27 cellular contexts compared by ENCODE assay signal in the genomic region with DNA sequence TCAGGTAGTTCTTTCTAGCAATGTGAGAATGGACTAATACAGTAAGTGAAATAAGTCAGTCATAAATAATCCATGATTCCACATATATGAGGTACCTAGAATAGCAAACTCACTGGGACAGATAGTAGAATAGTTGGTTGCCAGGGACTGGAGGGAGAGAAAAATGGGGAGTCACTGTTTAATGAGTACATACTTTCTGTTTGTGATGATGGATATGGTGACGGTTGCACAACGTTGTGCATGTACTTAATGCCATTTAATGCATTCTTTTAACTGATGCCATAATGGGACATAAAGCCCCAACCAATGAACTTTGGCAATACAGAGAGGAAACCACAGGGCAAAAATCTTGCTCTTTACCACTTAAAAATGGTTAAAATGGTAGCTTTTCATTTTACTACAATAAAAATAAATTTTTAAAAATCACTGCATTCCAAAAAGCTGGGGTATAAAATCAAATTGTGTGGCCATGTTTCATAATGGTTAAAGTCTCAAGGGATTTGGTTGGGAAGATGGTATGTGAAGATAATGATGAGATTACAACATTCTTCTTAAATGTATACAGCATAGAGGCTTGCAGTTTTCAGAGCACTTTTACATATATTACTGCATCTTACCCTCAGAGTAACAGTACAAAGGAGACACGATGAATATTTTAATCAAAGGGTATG. TPM values are rescaled to one million over a fixed set of nuclear protein-coding genes. Genes with fewer than 3 reads are reported as not detected.
DNase-seq lines count a peak whose midpoint lies in the region; ATAC-seq and TF ChIP-seq lines count a peak whose summit lies in the region.
"Had no signal": no experiment of that assay in that cellular context is flagged by ENCODE, and none has a peak within 500 bp of the region (broad histone marks: within the 10 kb centered on the region; RNA-seq: fewer than 3 reads in every experiment).

No MANE protein-coding gene starts in this region.

- ATAC-seq in CD4-positive, CD25-positive, alpha-beta regulatory T cell (ENCODE audit: low read depth in 2 of 2) = no peak
- ATAC-seq in stimulated activated naive B cell treated with anti-CD40 and anti-IgM and Interleukin-4, amounts not matched to agents 10 μg/mL and 1 μg/mL and 100 μg/mL, for 72 hours (replicated peaks) = no peak
- no peak for ATAC-seq in GM21423 (IDR thresholded peaks at IDR 0.05; ENCODE audit: unreplicated experiment)
- ATAC-seq: esophagus mucosa, HepG2, left lobe of liver, WTC11 had no signal

- H3K27me3 ChIP-seq in CD4-positive, CD25-positive, alpha-beta regulatory T cell (ENCODE audit: control insufficient read depth, insufficient read depth, low read length) = no peaks in the 10 kb centered on the region
- H3K27me3 ChIP-seq: tibial nerve had no signal

- peaks cover 16% of the 10 kb centered on the region for H3K4me1 ChIP-seq in CD4-positive, CD25-positive, alpha-beta regulatory T cell (ENCODE audit: control insufficient read depth, insufficient read depth, low read length, poor library complexity, severe bottlenecking)

- DNase-seq in CD4-positive, CD25-positive, alpha-beta regulatory T cell = no peak
- peak; percentile 32 for DNase-seq in NB4 (ENCODE audit: low read depth)
- DNase-seq in fibroblast of villous mesenchyme (ENCODE audit: low read depth) = peak; percentile 64
- DNase-seq in stimulated activated naive B cell treated with anti-CD40 and anti-IgM and Interleukin-4, amounts not matched to agents 10 μg/mL and 1 μg/mL and 100 μg/mL, for 72 hours = no peak
- DNase-seq in GM20000 (ENCODE audit: low spot score) = no peak
- DNase-seq in globus pallidus (ENCODE audit: low spot score) = no peak
- DNase-seq: activated naive CD4-positive, alpha-beta T cell treated with anti-CD3 and anti-CD28 coated beads, Interleukin-2, amount 50 U/mL, for 16 hours; anterior cingulate cortex; CD4-positive, alpha-beta memory T cell; endodermal cell; NCI-H1092; NCI-H187 treated with DMSO at 0.1 percent for 48 hours; NCI-H524 treated with DMSO at 0.1 percent for 48 hours; occipital lobe; SHP77; stimulated activated CD4-positive, alpha-beta T cell treated with anti-CD3 and anti-CD28 coated beads, Interleukin-1b, Interleukin-23, amount 100 ng/mL, for 48 hours; stimulated activated CD8-positive, alpha-beta memory T cell treated with anti-CD3 and anti-CD28 coated beads, Interleukin-4, amount 100 ng/mL, for 48 hours; T1000 had no signal

- no peak overlapping the region for H3K4me3 ChIP-seq in CD4-positive, CD25-positive, alpha-beta regulatory T cell (ENCODE audit: low read depth, low read length)
- H3K4me3 ChIP-seq in NB4 (ENCODE audit: low read depth, low read length) (no peak overlapping the region), fibroblast of villous mesenchyme (ENCODE audit: low read depth, low read length) (no peak overlapping the region)
- H3K4me3 ChIP-seq: coronary artery, skin epidermis, tibial nerve had no signal

- no peak for TF ChIP-seq POLR2A in NB4 (IDR thresholded peaks at IDR 0.05; ENCODE audit: extremely low read depth, insufficient read length)

- peaks cover 0 to 11% (median 3%) of the 10 kb centered on the region in 7 donors for H3K9me3 Mint-ChIP-seq in CD4-positive, CD25-positive, alpha-beta regulatory T cell
- peaks cover 8 to 18% of the 10 kb centered on the region in 2 donors for H3K9me3 Mint-ChIP-seq in stimulated activated naive B cell treated with anti-CD40 and anti-IgM and Interleukin-4, amounts not matched to agents 10 μg/mL and 1 μg/mL and 100 μg/mL, for 72 hours

- H3K27ac ChIP-seq in CD4-positive, CD25-positive, alpha-beta regulatory T cell (ENCODE audit: insufficient read depth, low read length, poor library complexity, severe bottlenecking) = no peak overlapping the region
- H3K27ac ChIP-seq: coronary artery, skin epidermis, tibial nerve had no signal

- peak overlapping the region in 3 of 4 donors; percentile 22 to 36 (median 28) for H3K4me3 Mint-ChIP-seq in CD4-positive, CD25-positive, alpha-beta regulatory T cell
- no peak overlapping the region for H3K4me3 Mint-ChIP-seq in stimulated activated naive B cell treated with anti-CD40 and anti-IgM and Interleukin-4, amounts not matched to agents 10 μg/mL and 1 μg/mL and 100 μg/mL, for 72 hours
- H3K4me3 Mint-ChIP-seq: activated T-helper 1 cell treated with anti-CD3 and anti-CD28 coated beads, Interleukin-12 subunit alpha, Interleukin-12 subunit beta, Interleukin-2, Interleukin-4 antibody, amounts not matched to agents 30 ng/mL and 10 ng/mL and 1 ng/mL, durations not matched to agents 14 hours and 24 hours and 36 hours; endodermal cell; WTC11 had no signal

- peaks cover 46 to 88% (median 62%) of the 10 kb centered on the region in 4 donors for H3K4me1 Mint-ChIP-seq in CD4-positive, CD25-positive, alpha-beta regulatory T cell
- H3K4me1 Mint-ChIP-seq in stimulated activated naive B cell treated with anti-CD40 and anti-IgM and Interleukin-4, amounts not matched to agents 10 μg/mL and 1 μg/mL and 100 μg/mL, for 72 hours = peaks cover 33 to 55% of the 10 kb centered on the region in 2 donors
- H3K4me1 Mint-ChIP-seq: endodermal cell, WTC11 had no signal

- H3K9me3 ChIP-seq in CD4-positive, CD25-positive, alpha-beta regulatory T cell (ENCODE audit: control insufficient read depth in 2 of 2, low read length in 2 of 2) = peaks cover 2 to 11% of the 10 kb centered on the region in 2 experiments

- no peak for TF ChIP-seq CTCF in NB4 (IDR thresholded peaks at IDR 0.05; ENCODE audit: low read depth, low read length)
- TF ChIP-seq CTCF in fibroblast of villous mesenchyme (IDR thresholded peaks at IDR 0.05; ENCODE audit: insufficient read depth, low read depth, low read length) = no peak
- TF ChIP-seq CTCF in GM20000 (IDR thresholded peaks at IDR 0.05; ENCODE audit: extremely low read depth, missing control alignments) = no peak

- peak overlapping the region in 1 of 3 donors; percentile 10 for H3K27ac Mint-ChIP-seq in CD4-positive, CD25-positive, alpha-beta regulatory T cell
- H3K27ac Mint-ChIP-seq in stimulated activated naive B cell treated with anti-CD40 and anti-IgM and Interleukin-4, amounts not matched to agents 10 μg/mL and 1 μg/mL and 100 μg/mL, for 72 hours = peak overlapping the region; percentile 51
- H3K27ac Mint-ChIP-seq: endodermal cell had no signal

- H3K36me3 Mint-ChIP-seq in CD4-positive, CD25-positive, alpha-beta regulatory T cell = peaks cover 57% of the 10 kb centered on the region
- H3K36me3 Mint-ChIP-seq in stimulated activated naive B cell treated with anti-CD40 and anti-IgM and Interleukin-4, amounts not matched to agents 10 μg/mL and 1 μg/mL and 100 μg/mL, for 72 hours = peaks cover 45 to 58% of the 10 kb centered on the region in 2 donors

- H3K27me3 Mint-ChIP-seq in CD4-positive, CD25-positive, alpha-beta regulatory T cell = no peaks in the 10 kb centered on the region
- no peaks in the 10 kb centered on the region for H3K27me3 Mint-ChIP-seq in stimulated activated naive B cell treated with anti-CD40 and anti-IgM and Interleukin-4, amounts not matched to agents 10 μg/mL and 1 μg/mL and 100 μg/mL, for 72 hours
- H3K27me3 Mint-ChIP-seq: CD4-positive, alpha-beta memory T cell had no signal

- H3K36me3 ChIP-seq in CD4-positive, CD25-positive, alpha-beta regulatory T cell (ENCODE audit: control insufficient read depth, insufficient read depth, low read length) = peaks cover 16% of the 10 kb centered on the region

RNA-seq across cellular contexts. Expression of gene ADAM10, which starts 45.2 kb away (rescaled TPM):
- 156 TPM for total RNA-seq in CD4-positive, CD25-positive, alpha-beta regulatory T cell
- polyA plus RNA-seq in CD4-positive, CD25-positive, alpha-beta regulatory T cell = 100 to 1,000 TPM; 149 to 183 (median 153) TPM
- 135 and 200 TPM in 2 replicates for total RNA-seq in fibroblast of villous mesenchyme

Comparison
In these comparisons a context has a peak if more than half of its experiments do, and no peak if none do; other contexts are left out.
1. DNase-seq: peak in NB4 (single experiment) and fibroblast of villous mesenchyme (single experiment); none in CD4-positive, CD25-positive, alpha-beta regulatory T cell (0 of 3), stimulated activated naive B cell treated with anti-CD40 and anti-IgM and Interleukin-4, amounts not matched to agents 10 μg/mL and 1 μg/mL and 100 μg/mL, for 72 hours (single experiment), GM20000 (single experiment) and globus pallidus (single experiment).
2. H3K4me3 Mint-ChIP-seq: peak in CD4-positive, CD25-positive, alpha-beta regulatory T cell (3 of 4); none in stimulated activated naive B cell treated with anti-CD40 and anti-IgM and Interleukin-4, amounts not matched to agents 10 μg/mL and 1 μg/mL and 100 μg/mL, for 72 hours (0 of 2).